12 cellular contexts compared by ENCODE assay signal in genomic region chr1:207298666-207299065, GRCh38. TPM values are rescaled to one million over a fixed set of nuclear protein-coding genes. Genes with fewer than 3 reads are reported as not detected.
DNase-seq lines count a peak whose midpoint lies in the region; ATAC-seq and TF ChIP-seq lines count a peak whose summit lies in the region.
"Had no signal": no experiment of that assay in that cellular context is flagged by ENCODE, and none has a peak within 500 bp of the region (broad histone marks: within the 10 kb centered on the region; RNA-seq: fewer than 3 reads in every experiment).

No MANE protein-coding gene starts in this region.

- no peaks in the 10 kb centered on the region for H4K20me1 ChIP-seq in smooth muscle cell (ENCODE audit: low read depth)

- no peak overlapping the region for H2AFZ ChIP-seq in smooth muscle cell (ENCODE audit: low read depth)

- H3K4me1 ChIP-seq in smooth muscle cell (ENCODE audit: low read depth), result no peaks in the 10 kb centered on the region

- H3K9me3 ChIP-seq in smooth muscle cell (replicated peaks; ENCODE audit: low read depth), result no peaks in the 10 kb centered on the region

- peak; percentile 84 for DNase-seq in NCI-H510A treated with DMSO at 0.1 percent for 48 hours (lab: John Stamatoyannopoulos, UW)
- no peak for DNase-seq in NCI-H510A (lab: John Stamatoyannopoulos, UW)
- peak; percentile 66 for DNase-seq in NCI-H2196 (lab: John Stamatoyannopoulos, UW; ENCODE audit: unreplicated experiment)
- peak; percentile 28 for DNase-seq in epithelial cell of esophagus (ENCODE audit: low read depth)
- DNase-seq in smooth muscle cell (lab: John Stamatoyannopoulos, UW; ENCODE audit: unreplicated experiment), result no peak
- no peak for DNase-seq in nucleus accumbens (lab: John Stamatoyannopoulos, UW)
- DNase-seq: activated CD8-positive, alpha-beta memory T cell treated with anti-CD3 and anti-CD28 coated beads, Interleukin-2, amount 50 U/mL, for 4 hours; amniotic stem cell; effector CD4-positive, alpha-beta T cell; hypothalamus had no signal

- no peaks in the 10 kb centered on the region for H3K36me3 ChIP-seq in smooth muscle cell (ENCODE audit: low read depth)

- H3K79me2 ChIP-seq in smooth muscle cell (ENCODE audit: low read depth), result no peaks in the 10 kb centered on the region

- 77% methylated on average over 3 of the region's 3 CpGs for WGBS in smooth muscle cell (ENCODE audit: low lambda C conversion rate)

- H3K4me2 ChIP-seq in smooth muscle cell, result peak overlapping the region; percentile 11

- H3K4me3 ChIP-seq in epithelial cell of esophagus (ENCODE audit: low read length) (no peak overlapping the region), smooth muscle cell (no peak overlapping the region)

- no peak for TF ChIP-seq CTCF in epithelial cell of esophagus (IDR thresholded peaks at IDR 0.05; ENCODE audit: insufficient read depth, low read depth, low read length, missing control alignments)
- TF ChIP-seq CTCF in smooth muscle cell (IDR thresholded peaks at IDR 0.05; ENCODE audit: borderline replicate concordance, insufficient read depth, poor library complexity, severe bottlenecking), result no peak

- no peaks in the 10 kb centered on the region for H3K27me3 ChIP-seq in smooth muscle cell (ENCODE audit: low read depth)

- H3F3A ChIP-seq in smooth muscle cell (ENCODE audit: low read depth), result no peaks in the 10 kb centered on the region

- H3K9ac ChIP-seq in smooth muscle cell (ENCODE audit: low read depth), result no peak overlapping the region

- ATAC-seq in HG02642 (IDR thresholded peaks at IDR 0.05; ENCODE audit: poor library complexity, unreplicated experiment), result no peak
- ATAC-seq in HG03457 (IDR thresholded peaks at IDR 0.05; ENCODE audit: unreplicated experiment), result no peak

- H3K27ac ChIP-seq in smooth muscle cell (ENCODE audit: low read depth), result no peak overlapping the region

RNA-seq across cellular contexts. Expression of gene CD55, which starts 22.8 kb away (rescaled TPM):
- 38.9 and 46.5 TPM in 2 replicates for total RNA-seq in smooth muscle cell
- polyA plus RNA-seq in smooth muscle cell, result 23.9 and 27.9 TPM in 2 replicates

Comparison
In these comparisons a context has a peak if more than half of its experiments do, and no peak if none do; other contexts are left out.
1. DNase-seq: peak in NCI-H510A treated with DMSO at 0.1 percent for 48 hours (single experiment), NCI-H2196 (single experiment) and epithelial cell of esophagus (single experiment); none in NCI-H510A (single experiment), smooth muscle cell (single experiment) and nucleus accumbens (0 of 56).